10 cellular contexts compared by ENCODE assay signal in the genomic region with DNA sequence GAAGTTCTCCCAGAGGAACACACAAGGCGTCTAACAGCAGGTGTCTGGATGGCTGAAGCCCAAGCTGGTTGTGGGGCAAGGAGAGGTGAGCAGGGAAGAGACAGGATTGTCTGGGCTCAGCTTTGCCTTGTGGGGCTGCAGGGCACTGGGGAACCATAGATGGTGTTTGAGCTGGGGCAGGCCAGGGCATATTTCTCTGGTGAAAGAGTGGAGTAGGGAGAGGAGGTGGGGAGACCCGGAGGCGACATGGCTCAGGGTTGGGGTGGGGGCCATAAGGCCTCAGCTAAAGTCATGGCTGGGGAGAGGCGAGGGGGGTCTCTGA. TPM values are rescaled to one million over a fixed set of nuclear protein-coding genes. Genes with fewer than 3 reads are reported as not detected.
DNase-seq lines count a peak whose midpoint lies in the region; ATAC-seq and TF ChIP-seq lines count a peak whose summit lies in the region.
"Had no signal": no experiment of that assay in that cellular context is flagged by ENCODE, and none has a peak within 500 bp of the region (broad histone marks: within the 10 kb centered on the region; RNA-seq: fewer than 3 reads in every experiment).

No MANE protein-coding gene starts in this region.

- H3K4me1 Mint-ChIP-seq in MCF 10A (ENCODE audit: insufficient read depth, unreplicated experiment) = no peaks in the 10 kb centered on the region
- no peaks in the 10 kb centered on the region for H3K4me1 Mint-ChIP-seq in activated T-helper 17 cell treated with anti-CD3 and anti-CD28 coated beads, Interleukin-2, amount 50 U/mL, for 72 hours

- no TSS peak for BruUV-seq in MCF 10A (replicated peaks; lab: Mats Ljungman, UMichigan)

- ATAC-seq in activated T-helper 17 cell treated with anti-CD3 and anti-CD28 coated beads, Interleukin-2, amount 50 U/mL, for 72 hours (replicated peaks) = no peak
- peak in 1 of 2 donors; percentile 7 for ATAC-seq in lower lobe of right lung

- H3K9ac ChIP-seq in subcutaneous abdominal adipose tissue (ENCODE audit: low read length in 5 of 5) = peak overlapping the region in 1 of 5 donors; percentile 14

- POLR2A ChIA-PET in MCF 10A (lab: Yijun Ruan, JAX) = interaction anchor here (1.1 kb wide), 1 partner anchor 28 kb away, joined by 3 read pairs; no protein-coding TSS in a partner anchor

- no peak overlapping the region for H3K27ac ChIP-seq in breast epithelium
- peak overlapping the region; percentile 58 for H3K27ac ChIP-seq in lower lobe of right lung
- no peak overlapping the region for H3K27ac ChIP-seq in subcutaneous abdominal adipose tissue (ENCODE audit: low read depth, low read length)

- no peak for TF ChIP-seq POLR2A in breast epithelium (IDR thresholded peaks at IDR 0.05)

- H3K4me3 Mint-ChIP-seq in MCF 10A (ENCODE audit: unreplicated experiment) = no peak overlapping the region
- H3K4me3 Mint-ChIP-seq in activated T-helper 17 cell treated with anti-CD3 and anti-CD28 coated beads, Interleukin-2, amount 50 U/mL, for 72 hours = peak overlapping the region; percentile 14

- DNase-seq in breast epithelium (ENCODE audit: low spot score in 2 of 2) = no peak
- no peak for DNase-seq in MCF 10A (ENCODE audit: unreplicated experiment)
- no peak for DNase-seq in lower lobe of right lung
- DNase-seq in DMS153 treated with DMSO at 0.1 percent for 48 hours (lab: John Stamatoyannopoulos, UW; ENCODE audit: unreplicated experiment) = no peak
- DNase-seq in stimulated activated CD4-positive, alpha-beta T cell treated with anti-CD3 and anti-CD28 coated beads, Interleukin-1b, Interleukin-23, amount 100 ng/mL, for 48 hours = no peak
- DNase-seq in DMS 273 treated with DMSO at 0.1 percent for 48 hours (lab: John Stamatoyannopoulos, UW) = no peak
- DNase-seq: NCI-H1105 had no signal

- H3K9me3 ChIP-seq in breast epithelium (no peaks in the 10 kb centered on the region), lower lobe of right lung (no peaks in the 10 kb centered on the region), subcutaneous abdominal adipose tissue (ENCODE audit: control insufficient read depth in 5 of 5, low read length in 5 of 5) (peaks cover 0 to 3% (median 0%) of the 10 kb centered on the region in 5 donors)

- H3K36me3 ChIP-seq in breast epithelium (no peaks in the 10 kb centered on the region), lower lobe of right lung (no peaks in the 10 kb centered on the region), subcutaneous abdominal adipose tissue (ENCODE audit: control insufficient read depth in 5 of 5, insufficient read depth in 5 of 5, low read length in 5 of 5) (no peaks in the 10 kb centered on the region)

- no peaks in the 10 kb centered on the region for H3K9me3 Mint-ChIP-seq in MCF 10A (ENCODE audit: unreplicated experiment)
- no peaks in the 10 kb centered on the region for H3K9me3 Mint-ChIP-seq in activated T-helper 17 cell treated with anti-CD3 and anti-CD28 coated beads, Interleukin-2, amount 50 U/mL, for 72 hours

- CTCF ChIA-PET in MCF 10A (lab: Yijun Ruan, JAX) = interaction anchor here (0.6 to 1.2 kb wide), 2 partner anchors 31 to 62 kb away, joined by 3 to 5 read pairs; no protein-coding TSS in a partner anchor

- intact Hi-C loops in breast epithelium (cut with DNase I; ENCODE audit: low total_unique reads) = no loop called here
- intact Hi-C loops in MCF 10A (cut with micrococcal nuclease) = no loop called here
- intact Hi-C loops in lower lobe of right lung (cut with DNase I) = no loop called here

- H3K27me3 Mint-ChIP-seq in MCF 10A (ENCODE audit: insufficient read depth, unreplicated experiment) = peaks cover 12% of the 10 kb centered on the region
- H3K27me3 Mint-ChIP-seq in activated T-helper 17 cell treated with anti-CD3 and anti-CD28 coated beads, Interleukin-2, amount 50 U/mL, for 72 hours = peaks cover 5% of the 10 kb centered on the region

- peak overlapping the region; percentile 18 to 46 (median 25) for H3K4me3 ChIP-seq in breast epithelium
- peak overlapping the region; percentile 42 for H3K4me3 ChIP-seq in lower lobe of right lung
- H3K4me3 ChIP-seq in subcutaneous abdominal adipose tissue (ENCODE audit: low read depth in 1 of 5, low read length in 5 of 5) = peak overlapping the region in 4 of 5 donors; percentile 29 to 57 (median 52)

- no peaks in the 10 kb centered on the region for H3K4me1 ChIP-seq in breast epithelium
- H3K4me1 ChIP-seq in lower lobe of right lung = peaks cover 13% of the 10 kb centered on the region
- H3K4me1 ChIP-seq in subcutaneous abdominal adipose tissue (ENCODE audit: control insufficient read depth in 5 of 5, insufficient read depth in 5 of 5, low read length in 5 of 5) = peaks cover 0 to 24% (median 18%) of the 10 kb centered on the region in 5 donors

- H3K27me3 ChIP-seq in breast epithelium (no peaks in the 10 kb centered on the region), lower lobe of right lung (ENCODE audit: low read depth) (peaks cover 10% of the 10 kb centered on the region), subcutaneous abdominal adipose tissue (ENCODE audit: control insufficient read depth in 5 of 5, insufficient read depth in 4 of 5, low read length in 5 of 5) (no peaks in the 10 kb centered on the region)

- no peak overlapping the region for H3K27ac Mint-ChIP-seq in MCF 10A (ENCODE audit: low read depth, unreplicated experiment)
- peak overlapping the region; percentile 16 for H3K27ac Mint-ChIP-seq in activated T-helper 17 cell treated with anti-CD3 and anti-CD28 coated beads, Interleukin-2, amount 50 U/mL, for 72 hours

- TF ChIP-seq CTCF in breast epithelium (IDR thresholded peaks at IDR 0.05) (no peak), MCF 10A (IDR thresholded peaks at IDR 0.05; ENCODE audit: unreplicated experiment) (no peak), lower lobe of right lung (IDR thresholded peaks at IDR 0.05) (no peak)

- H3K36me3 Mint-ChIP-seq in MCF 10A (ENCODE audit: insufficient read depth, unreplicated experiment) = no peaks in the 10 kb centered on the region
- no peaks in the 10 kb centered on the region for H3K36me3 Mint-ChIP-seq in activated T-helper 17 cell treated with anti-CD3 and anti-CD28 coated beads, Interleukin-2, amount 50 U/mL, for 72 hours (ENCODE audit: low read depth)

RNA-seq across cellular contexts. Expression of gene PALM, which starts 5.4 kb away (rescaled TPM):
- 10 to 100 TPM; 16.1 to 61.0 (median 35.1) TPM for total RNA-seq in breast epithelium
- total RNA-seq in MCF 10A (2022) = 0.44 TPM in 1 of 2 replicates, not detected in the other
- under 1 TPM in 1 of 2 donors, not detected in 1; 0.26 TPM for total RNA-seq in activated T-helper 17 cell treated with anti-CD3 and anti-CD28 coated beads, Interleukin-2, amount 50 U/mL, for 72 hours
- total RNA-seq in lower lobe of right lung = 37.0 TPM

RNA-seq across cellular contexts. Expression of gene PRSS57, which starts 8.0 kb away (rescaled TPM):
- not detected for total RNA-seq in breast epithelium
- not detected in 2 replicates for total RNA-seq in MCF 10A (2022)
- total RNA-seq in activated T-helper 17 cell treated with anti-CD3 and anti-CD28 coated beads, Interleukin-2, amount 50 U/mL, for 72 hours = not detected
- not detected for total RNA-seq in lower lobe of right lung
- total RNA-seq: osteocyte had no signal

RNA-seq across cellular contexts. Expression of gene FSTL3, which starts 27.1 kb away (rescaled TPM):
- total RNA-seq in breast epithelium (100 to 1,000 TPM in 2 of 3 donors, 10 to 100 TPM in 1; 37.8 to 198 (median 111) TPM), MCF 10A (2022) (172 and 183 TPM in 2 replicates), lower lobe of right lung (48.0 TPM)
- 1 to 10 TPM; 7.0 to 9.1 TPM for total RNA-seq in activated T-helper 17 cell treated with anti-CD3 and anti-CD28 coated beads, Interleukin-2, amount 50 U/mL, for 72 hours

RNA-seq across cellular contexts. Expression of gene RNF126, which starts 40.3 kb away (rescaled TPM):
- total RNA-seq in breast epithelium = 10 to 100 TPM; 41.1 to 46.5 (median 46.2) TPM
- total RNA-seq in MCF 10A (2022) = 53.9 and 68.0 TPM in 2 replicates
- 100 to 1,000 TPM in 1 of 2 donors, 10 to 100 TPM in 1; 74.0 to 103 TPM for total RNA-seq in activated T-helper 17 cell treated with anti-CD3 and anti-CD28 coated beads, Interleukin-2, amount 50 U/mL, for 72 hours
- total RNA-seq in lower lobe of right lung = 27.0 TPM

RNA-seq across cellular contexts. Expression of gene MISP, which starts 47.6 kb away (rescaled TPM):
- total RNA-seq in breast epithelium (1 to 10 TPM in 2 of 3 donors, under 1 TPM in 1; 0.16 to 3.6 (median 2.5) TPM), MCF 10A (2022) (33.7 and 35.0 TPM in 2 replicates), lower lobe of right lung (8.9 TPM)
- under 1 TPM; 0.45 to 0.50 TPM for total RNA-seq in activated T-helper 17 cell treated with anti-CD3 and anti-CD28 coated beads, Interleukin-2, amount 50 U/mL, for 72 hours

Comparison
In these comparisons a context has a peak if more than half of its experiments do, and no peak if none do; other contexts are left out.
1. RNA of gene PALM, which starts 5.4 kb away (total RNA-seq): 37.0 TPM in lower lobe of right lung (single experiment) and 16.1 to 61.0 TPM in breast epithelium; 0.44 TPM in MCF 10A and 0.26 TPM in activated T-helper 17 cell treated with anti-CD3 and anti-CD28 coated beads, Interleukin-2, amount 50 U/mL, for 72 hours; every median in the first group is over 10 times any median in the second.
2. Peak in every context shown above with its lines, with median percentiles within 50 percentile points of each other: H3K4me3 ChIP-seq.